Comparison of ENCODE assay signal across 9 cellular contexts in genomic region chr12:54173066-54173726, GRCh38. TPM values are rescaled to one million over a fixed set of nuclear protein-coding genes. Genes with fewer than 3 reads are reported as not detected.
DNase-seq lines count a peak whose midpoint lies in the region; ATAC-seq and TF ChIP-seq lines count a peak whose summit lies in the region.
"Had no signal": no experiment of that assay in that cellular context is flagged by ENCODE, and none has a peak within 500 bp of the region (broad histone marks: within the 10 kb centered on the region; RNA-seq: fewer than 3 reads in every experiment).

No MANE protein-coding gene starts in this region.

- CTCF ChIA-PET in CD4-positive, alpha-beta T cell (lab: Charles Lee) = interaction anchor here (0.9 to 2.0 kb wide), 4 partner anchors 19 to 41 kb away, joined by 3 to 7 read pairs (median 3); no protein-coding TSS in a partner anchor

- peak in 3 of 10 experiments; percentile 2 to 15 (median 11) for DNase-seq in CD4-positive, alpha-beta T cell
- peak; percentile 49 for DNase-seq in LHCN-M2 (ENCODE audit: low read depth)
- peak; percentile 19 for DNase-seq in T-helper 9 cell
- DNase-seq in effector memory CD8-positive, alpha-beta T cell = peak in 2 of 3 experiments; percentile 6 to 24
- DNase-seq in middle frontal gyrus (ENCODE audit: extremely low spot score, low spot score) = peak; percentile 34
- DNase-seq in upper lobe of right lung = no peak
- no peak for DNase-seq in MV-4-11 (lab: John Stamatoyannopoulos, UW)

- H3K27me3 Mint-ChIP-seq in CD4-positive, alpha-beta T cell = peaks cover 4% of the 10 kb centered on the region
- no peaks in the 10 kb centered on the region for H3K27me3 Mint-ChIP-seq in effector memory CD8-positive, alpha-beta T cell

- H3K9me3 Mint-ChIP-seq in CD4-positive, alpha-beta T cell = no peaks in the 10 kb centered on the region
- H3K9me3 Mint-ChIP-seq in effector memory CD8-positive, alpha-beta T cell = no peaks in the 10 kb centered on the region

- H3K4me1 Mint-ChIP-seq in CD4-positive, alpha-beta T cell (ENCODE audit: low read depth) = peaks cover 5% of the 10 kb centered on the region
- H3K4me1 Mint-ChIP-seq in effector memory CD8-positive, alpha-beta T cell (ENCODE audit: low read depth in 2 of 2) = peaks cover 0 to 3% of the 10 kb centered on the region in 2 donors

- H3K27ac ChIP-seq in CD4-positive, alpha-beta T cell (ENCODE audit: low read depth, low read length) = no peak overlapping the region
- no peak overlapping the region for H3K27ac ChIP-seq in upper lobe of right lung
- H3K27ac ChIP-seq: epithelial cell of prostate had no signal

- no peaks in the 10 kb centered on the region for H3K36me3 ChIP-seq in upper lobe of right lung

- peak overlapping the region; percentile 42 for H3K4me3 ChIP-seq in upper lobe of right lung

- no peak for TF ChIP-seq CTCF in CD4-positive, alpha-beta T cell (IDR thresholded peaks at IDR 0.05)
- no peak for TF ChIP-seq CTCF in upper lobe of right lung (IDR thresholded peaks at IDR 0.05)

- H3K27ac Mint-ChIP-seq in CD4-positive, alpha-beta T cell = no peak overlapping the region
- H3K27ac Mint-ChIP-seq in effector memory CD8-positive, alpha-beta T cell = no peak overlapping the region

- H3K9me3 ChIP-seq in CD4-positive, alpha-beta T cell (ENCODE audit: control insufficient read depth, low read length) = no peaks in the 10 kb centered on the region
- no peaks in the 10 kb centered on the region for H3K9me3 ChIP-seq in upper lobe of right lung

- POLR2A ChIA-PET in CD4-positive, alpha-beta T cell (lab: Charles Lee) = interaction anchor here (0.8 to 1.1 kb wide), 2 partner anchors 16 kb away, joined by 3 read pairs; partner anchors contain the start of gene SMUG1

- ATAC-seq in CD4-positive, alpha-beta T cell (ENCODE audit: poor library complexity) = peak; percentile 61
- ATAC-seq in effector memory CD8-positive, alpha-beta T cell (replicated peaks) = peak; percentile 66
- peak; percentile 61 for ATAC-seq in upper lobe of right lung
- no peak for ATAC-seq in GM18505 (IDR thresholded peaks at IDR 0.05; ENCODE audit: unreplicated experiment)

- TF ChIP-seq POLR2A in GM18505 (IDR thresholded peaks at IDR 0.05; ENCODE audit: borderline replicate concordance, extremely low read depth, insufficient read depth, insufficient read length) = no peak

- H3K36me3 Mint-ChIP-seq in CD4-positive, alpha-beta T cell (ENCODE audit: low read depth) = no peaks in the 10 kb centered on the region
- peaks cover 6% of the 10 kb centered on the region for H3K36me3 Mint-ChIP-seq in effector memory CD8-positive, alpha-beta T cell (ENCODE audit: insufficient read depth)

- H3K4me1 ChIP-seq in upper lobe of right lung = peaks cover 13% of the 10 kb centered on the region

- H3K27me3 ChIP-seq in CD4-positive, alpha-beta T cell (ENCODE audit: control insufficient read depth, insufficient read depth, low read length) = peaks cover 66% of the 10 kb centered on the region
- H3K27me3 ChIP-seq in upper lobe of right lung = peaks cover 36% of the 10 kb centered on the region

- H3K4me3 Mint-ChIP-seq in CD4-positive, alpha-beta T cell = no peak overlapping the region
- no peak overlapping the region for H3K4me3 Mint-ChIP-seq in effector memory CD8-positive, alpha-beta T cell

- intact Hi-C loops in CD4-positive, alpha-beta T cell (cut with DNase I, micrococcal nuclease) = no loop called here
- intact Hi-C loops in upper lobe of right lung (cut with DNase I) = no loop called here

RNA-seq across cellular contexts. Expression of gene SMUG1, which starts 15.6 kb away (rescaled TPM):
- total RNA-seq in CD4-positive, alpha-beta T cell = 1 to 10 TPM; 2.4 to 3.7 TPM
- total RNA-seq in LHCN-M2 (2014; rRNA removed) (57.6 and 69.9 TPM in 2 replicates), upper lobe of right lung (22.7 TPM)
- polyA plus RNA-seq in LHCN-M2 (2012) = 43.8 TPM

Comparison
In these comparisons a context has a peak if more than half of its experiments do, and no peak if none do; other contexts are left out.
1. DNase-seq: peak in LHCN-M2 (single experiment), T-helper 9 cell (single experiment), effector memory CD8-positive, alpha-beta T cell (2 of 3) and middle frontal gyrus (single experiment); none in upper lobe of right lung (single experiment) and MV-4-11 (single experiment).